2 cellular contexts compared by ENCODE assay signal in genomic region chr10:80474597-80474910, GRCh38.
TF ChIP-seq lines count a peak whose summit lies in the region.

No MANE protein-coding gene starts in this region.

TF ChIP-seq in IMR-90, 13 proteins besides CTCF, POLR2A, EP300 and RAD21:
- TF ChIP-seq MXI1 (IDR thresholded peaks at IDR 0.05; ENCODE audit: borderline replicate concordance, low read depth, low read length) (no peak), MAZ (IDR thresholded peaks at IDR 0.05; ENCODE audit: borderline replicate concordance, low read depth, low read length) (no peak), BHLHE40 (IDR thresholded peaks at IDR 0.05; ENCODE audit: low read depth, low read length) (no peak), FOS (IDR thresholded peaks at IDR 0.05; ENCODE audit: low read depth, low read length) (no peak), RFX5 (IDR thresholded peaks at IDR 0.05; ENCODE audit: low read depth, low read length) (no peak), CEBPB (IDR thresholded peaks at IDR 0.05; ENCODE audit: low read depth, low read length) (no peak), CHD1 (IDR thresholded peaks at IDR 0.05; ENCODE audit: low read depth, low read length) (no peak), RCOR1 (IDR thresholded peaks at IDR 0.05; ENCODE audit: insufficient replicate concordance, low read length) (no peak), ELK1 (IDR thresholded peaks at IDR 0.05; ENCODE audit: borderline replicate concordance, low read depth, low read length) (no peak), MAFK (IDR thresholded peaks at IDR 0.05; ENCODE audit: low read depth, low read length) (no peak), NFE2L2 (IDR thresholded peaks at IDR 0.05; ENCODE audit: low read depth, low read length) (no peak), SMC3 (IDR thresholded peaks at IDR 0.05; ENCODE audit: low read depth, low read length) (no peak), USF2 (IDR thresholded peaks at IDR 0.05; ENCODE audit: low read depth, low read length) (no peak)
TF ChIP-seq in IMR-90: peak in this region for 0.

TF ChIP-seq in SK-N-SH, 30 proteins besides CTCF, POLR2A, EP300 and RAD21:
- no peak for TF ChIP-seq PBX3 (IDR thresholded peaks at IDR 0.05)
- no peak for TF ChIP-seq GABPA (IDR thresholded peaks at IDR 0.05; ENCODE audit: low read depth)
- TF ChIP-seq FOXJ3 (CRISPR knock-in tag; IDR thresholded peaks at IDR 0.05): no peak
- no peak for TF ChIP-seq SIN3A (IDR thresholded peaks at IDR 0.05; ENCODE audit: borderline replicate concordance, low read depth, low read length)
- TF ChIP-seq FOXM1 (IDR thresholded peaks at IDR 0.05; ENCODE audit: low read depth): no peak
- TF ChIP-seq RCOR1 (IDR thresholded peaks at IDR 0.05; ENCODE audit: low read length): no peak
- no peak for TF ChIP-seq RFX5 (IDR thresholded peaks at IDR 0.05; ENCODE audit: low read length)
- TF ChIP-seq JUND (IDR thresholded peaks at IDR 0.05): no peak
- no peak for TF ChIP-seq YY1 (IDR thresholded peaks at IDR 0.05; ENCODE audit: low read depth)
- no peak for TF ChIP-seq POLR2AphosphoS5 (IDR thresholded peaks at IDR 0.05; ENCODE audit: low read depth, low read length)
- no peak for TF ChIP-seq RXRA (IDR thresholded peaks at IDR 0.05; ENCODE audit: borderline replicate concordance, low read depth)
- TF ChIP-seq TAF1 (IDR thresholded peaks at IDR 0.05; ENCODE audit: borderline replicate concordance, low read depth, low read length): no peak
- no peak for TF ChIP-seq USF2 (IDR thresholded peaks at IDR 0.05; ENCODE audit: borderline replicate concordance, low read depth, low read length)
- no peak for TF ChIP-seq MAX (IDR thresholded peaks at IDR 0.05; ENCODE audit: low read depth)
